ENCODE assay signal across 1 cellular context in the genomic region with DNA sequence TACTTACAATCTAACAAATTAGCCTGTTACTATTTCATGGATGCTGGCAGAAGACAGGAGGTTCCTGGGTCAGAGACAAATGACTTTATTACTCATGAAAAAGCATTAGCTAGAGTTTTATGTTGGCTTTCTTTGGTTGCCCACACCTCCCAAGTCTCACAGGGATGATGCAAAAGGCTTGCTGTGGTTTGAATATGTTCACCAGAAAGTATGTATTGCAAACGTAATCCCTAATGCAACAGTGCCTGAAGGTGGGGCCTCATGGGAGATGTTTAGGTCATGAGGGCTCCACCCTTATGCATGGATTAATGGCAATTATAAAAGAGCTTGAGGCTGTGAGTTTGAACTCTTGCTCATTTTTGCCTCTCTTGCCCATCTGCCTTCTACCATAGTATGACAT.
TF ChIP-seq lines count a peak whose summit lies in the region.

No MANE protein-coding gene starts in this region.

TF ChIP-seq in GM12878, 131 proteins besides CTCF, POLR2A, EP300 and RAD21:
- TF ChIP-seq MEF2A (IDR thresholded peaks at IDR 0.05; ENCODE audit: insufficient read depth, low read depth, low read length) (no peak), PAX8 (IDR thresholded peaks at IDR 0.05) (no peak), MXI1 (IDR thresholded peaks at IDR 0.05; ENCODE audit: low read depth, low read length) (no peak)
